Comparison of ENCODE assay signal across 1 cellular context in the genomic region with DNA sequence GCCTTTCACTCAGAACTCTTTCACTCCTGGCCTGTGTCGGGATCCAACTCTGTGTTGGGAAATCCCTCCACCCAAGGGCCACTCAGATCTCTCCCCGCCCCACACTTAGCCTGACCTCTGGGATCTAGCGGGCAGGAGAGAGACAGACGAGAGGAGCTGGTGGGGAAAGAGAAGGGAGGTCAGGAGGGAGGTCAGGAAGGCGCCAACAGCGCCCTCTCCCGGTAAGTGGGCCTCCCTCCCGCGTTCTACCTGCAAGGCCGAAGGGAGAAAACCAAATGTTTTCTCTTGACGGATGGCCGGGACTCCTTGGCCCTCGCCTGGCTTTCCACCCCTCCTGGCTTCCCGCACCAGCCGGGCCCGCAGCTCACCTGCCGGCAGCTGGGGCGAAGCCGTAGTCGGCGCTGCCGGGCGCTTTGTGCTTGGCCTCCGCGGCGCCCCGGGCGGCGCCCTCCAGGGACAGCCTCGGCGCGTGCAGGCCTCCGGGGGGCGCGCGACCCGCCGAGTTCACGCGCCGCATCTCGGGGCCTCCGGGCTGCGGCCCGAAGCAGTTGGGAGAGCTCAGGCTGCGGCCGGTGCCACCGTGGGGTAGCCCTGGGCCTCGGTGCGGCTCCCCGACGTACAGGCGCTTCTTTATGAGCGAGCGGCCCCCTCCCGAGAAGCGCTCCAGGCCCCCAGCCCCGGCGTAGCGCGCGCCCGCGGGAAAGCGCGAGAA.
TF ChIP-seq lines count a peak whose summit lies in the region.

No MANE protein-coding gene starts in this region.

TF ChIP-seq in HepG2, 621 proteins besides CTCF, POLR2A, EP300 and RAD21 (continued from another document and continues in another):
- TF ChIP-seq ZNF17 (CRISPR knock-in tag; IDR thresholded peaks at IDR 0.05) (no peak), REPIN1 (CRISPR knock-in tag; IDR thresholded peaks at IDR 0.05; ENCODE audit: borderline replicate concordance, low read depth) (no peak), IKZF1 (IDR thresholded peaks at IDR 0.05) (no peak), NKX3-1 (CRISPR knock-in tag; IDR thresholded peaks at IDR 0.05) (no peak), ZNF136 (CRISPR knock-in tag; IDR thresholded peaks at IDR 0.05; ENCODE audit: low read depth) (no peak), ZNF709 (CRISPR knock-in tag; IDR thresholded peaks at IDR 0.05) (no peak), CBX1 (IDR thresholded peaks at IDR 0.05; ENCODE audit: low read depth) (no peak), ZNF160 (CRISPR knock-in tag; IDR thresholded peaks at IDR 0.05) (no peak), GPBP1L1 (CRISPR knock-in tag; IDR thresholded peaks at IDR 0.05) (no peak), TRIM24 (CRISPR knock-in tag; IDR thresholded peaks at IDR 0.05) (no peak), FOSL2 (CRISPR knock-in tag; IDR thresholded peaks at IDR 0.05) (no peak), ZNF263 (CRISPR knock-in tag; IDR thresholded peaks at IDR 0.05) (no peak), MLX (CRISPR knock-in tag; IDR thresholded peaks at IDR 0.05) (no peak), ZNF841 (CRISPR knock-in tag; IDR thresholded peaks at IDR 0.05; ENCODE audit: borderline replicate concordance) (no peak), RELA (CRISPR knock-in tag; IDR thresholded peaks at IDR 0.05) (no peak), ZNF691 (CRISPR knock-in tag; IDR thresholded peaks at IDR 0.05; ENCODE audit: borderline replicate concordance, low read depth) (no peak; the same call in 1 of the 2 replicates), AGO1 (IDR thresholded peaks at IDR 0.05; ENCODE audit: low read depth, low read length, poor library complexity, severe bottlenecking) (no peak), ATF5 (CRISPR knock-in tag; IDR thresholded peaks at IDR 0.05; ENCODE audit: low read depth) (no peak), RBM22 (optimal IDR thresholded peaks at IDR 0.05; ENCODE audit: low read length) (no peak), ZFX (CRISPR knock-in tag; IDR thresholded peaks at IDR 0.05; ENCODE audit: low read depth) (peak; percentile 54; the same call in 1 of the 2 replicates), ZNF350 (CRISPR knock-in tag; IDR thresholded peaks at IDR 0.05; ENCODE audit: borderline replicate concordance, low read depth) (no peak), ZNF280D (CRISPR knock-in tag; IDR thresholded peaks at IDR 0.05) (no peak), ZKSCAN1 (IDR thresholded peaks at IDR 0.05; ENCODE audit: low read length) (no peak), ATF1 (CRISPR knock-in tag; IDR thresholded peaks at IDR 0.05) (no peak), HOXA3 (CRISPR knock-in tag; IDR thresholded peaks at IDR 0.05) (no peak), SOX6 (IDR thresholded peaks at IDR 0.05) (no peak), SOX6 (CRISPR knock-in tag; IDR thresholded peaks at IDR 0.05) (no peak), ZNF615 (CRISPR knock-in tag; IDR thresholded peaks at IDR 0.05; ENCODE audit: borderline replicate concordance) (no peak), SRSF1 (optimal IDR thresholded peaks at IDR 0.05; ENCODE audit: low read depth, low read length) (no peak), HNF4A (CRISPR knock-in tag; IDR thresholded peaks at IDR 0.05) (no peak), ATF2 (CRISPR knock-in tag; IDR thresholded peaks at IDR 0.05) (0 out of 2 replicates have a peak, but pooled peaks have one; percentile 19), KLF16 (CRISPR knock-in tag; IDR thresholded peaks at IDR 0.05) (no peak), CHD2 (IDR thresholded peaks at IDR 0.05; ENCODE audit: low read depth, low read length) (no peak), ZKSCAN5 (CRISPR knock-in tag; IDR thresholded peaks at IDR 0.05) (no peak), ATF7 (IDR thresholded peaks at IDR 0.05) (no peak), ATF7 (CRISPR knock-in tag; IDR thresholded peaks at IDR 0.05) (no peak), ZNF317 (CRISPR knock-in tag; IDR thresholded peaks at IDR 0.05) (no peak), POLR2G (IDR thresholded peaks at IDR 0.05; ENCODE audit: low read depth, low read length) (no peak), AGO2 (optimal IDR thresholded peaks at IDR 0.05; ENCODE audit: low read depth, low read length) (no peak), NR2F1 (CRISPR knock-in tag; IDR thresholded peaks at IDR 0.05) (peak; percentile 84 to 92; a peak in 3 of 4 replicates), XBP1 (CRISPR knock-in tag; IDR thresholded peaks at IDR 0.05) (no peak), ZNF616 (CRISPR knock-in tag; IDR thresholded peaks at IDR 0.05; ENCODE audit: low read depth) (no peak), TOE1 (CRISPR knock-in tag; IDR thresholded peaks at IDR 0.05) (no peak)
- TF ChIP-seq, protein P1, sequence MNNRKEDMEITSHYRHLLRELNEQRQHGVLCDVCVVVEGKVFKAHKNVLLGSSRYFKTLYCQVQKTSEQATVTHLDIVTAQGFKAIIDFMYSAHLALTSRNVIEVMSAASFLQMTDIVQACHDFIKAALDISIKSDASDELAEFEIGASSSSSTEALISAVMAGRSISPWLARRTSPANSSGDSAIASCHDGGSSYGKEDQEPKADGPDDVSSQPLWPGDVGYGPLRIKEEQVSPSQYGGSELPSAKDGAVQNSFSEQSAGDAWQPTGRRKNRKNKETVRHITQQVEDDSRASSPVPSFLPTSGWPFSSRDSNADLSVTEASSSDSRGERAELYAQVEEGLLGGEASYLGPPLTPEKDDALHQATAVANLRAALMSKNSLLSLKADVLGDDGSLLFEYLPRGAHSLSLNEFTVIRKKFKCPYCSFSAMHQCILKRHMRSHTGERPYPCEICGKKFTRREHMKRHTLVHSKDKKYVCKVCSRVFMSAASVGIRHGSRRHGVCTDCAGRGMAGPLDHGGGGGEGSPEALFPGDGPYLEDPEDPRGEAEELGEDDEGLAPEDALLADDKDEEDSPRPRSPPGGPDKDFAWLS (CRISPR knock-in tag; IDR thresholded peaks at IDR 0.05; ENCODE audit: borderline replicate concordance), result no peak
- TF ChIP-seq, protein P2, sequence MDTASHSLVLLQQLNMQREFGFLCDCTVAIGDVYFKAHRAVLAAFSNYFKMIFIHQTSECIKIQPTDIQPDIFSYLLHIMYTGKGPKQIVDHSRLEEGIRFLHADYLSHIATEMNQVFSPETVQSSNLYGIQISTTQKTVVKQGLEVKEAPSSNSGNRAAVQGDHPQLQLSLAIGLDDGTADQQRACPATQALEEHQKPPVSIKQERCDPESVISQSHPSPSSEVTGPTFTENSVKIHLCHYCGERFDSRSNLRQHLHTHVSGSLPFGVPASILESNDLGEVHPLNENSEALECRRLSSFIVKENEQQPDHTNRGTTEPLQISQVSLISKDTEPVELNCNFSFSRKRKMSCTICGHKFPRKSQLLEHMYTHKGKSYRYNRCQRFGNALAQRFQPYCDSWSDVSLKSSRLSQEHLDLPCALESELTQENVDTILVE (CRISPR knock-in tag; IDR thresholded peaks at IDR 0.05), result no peak
- TF ChIP-seq, protein P3, sequence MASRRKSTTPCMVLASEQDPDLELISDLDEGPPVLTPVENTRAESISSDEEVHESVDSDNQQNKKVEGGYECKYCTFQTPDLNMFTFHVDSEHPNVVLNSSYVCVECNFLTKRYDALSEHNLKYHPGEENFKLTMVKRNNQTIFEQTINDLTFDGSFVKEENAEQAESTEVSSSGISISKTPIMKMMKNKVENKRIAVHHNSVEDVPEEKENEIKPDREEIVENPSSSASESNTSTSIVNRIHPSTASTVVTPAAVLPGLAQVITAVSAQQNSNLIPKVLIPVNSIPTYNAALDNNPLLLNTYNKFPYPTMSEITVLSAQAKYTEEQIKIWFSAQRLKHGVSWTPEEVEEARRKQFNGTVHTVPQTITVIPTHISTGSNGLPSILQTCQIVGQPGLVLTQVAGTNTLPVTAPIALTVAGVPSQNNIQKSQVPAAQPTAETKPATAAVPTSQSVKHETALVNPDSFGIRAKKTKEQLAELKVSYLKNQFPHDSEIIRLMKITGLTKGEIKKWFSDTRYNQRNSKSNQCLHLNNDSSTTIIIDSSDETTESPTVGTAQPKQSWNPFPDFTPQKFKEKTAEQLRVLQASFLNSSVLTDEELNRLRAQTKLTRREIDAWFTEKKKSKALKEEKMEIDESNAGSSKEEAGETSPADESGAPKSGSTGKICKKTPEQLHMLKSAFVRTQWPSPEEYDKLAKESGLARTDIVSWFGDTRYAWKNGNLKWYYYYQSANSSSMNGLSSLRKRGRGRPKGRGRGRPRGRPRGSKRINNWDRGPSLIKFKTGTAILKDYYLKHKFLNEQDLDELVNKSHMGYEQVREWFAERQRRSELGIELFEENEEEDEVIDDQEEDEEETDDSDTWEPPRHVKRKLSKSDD (CRISPR knock-in tag; IDR thresholded peaks at IDR 0.05; ENCODE audit: low read depth), result no peak
- TF ChIP-seq, protein P4, sequence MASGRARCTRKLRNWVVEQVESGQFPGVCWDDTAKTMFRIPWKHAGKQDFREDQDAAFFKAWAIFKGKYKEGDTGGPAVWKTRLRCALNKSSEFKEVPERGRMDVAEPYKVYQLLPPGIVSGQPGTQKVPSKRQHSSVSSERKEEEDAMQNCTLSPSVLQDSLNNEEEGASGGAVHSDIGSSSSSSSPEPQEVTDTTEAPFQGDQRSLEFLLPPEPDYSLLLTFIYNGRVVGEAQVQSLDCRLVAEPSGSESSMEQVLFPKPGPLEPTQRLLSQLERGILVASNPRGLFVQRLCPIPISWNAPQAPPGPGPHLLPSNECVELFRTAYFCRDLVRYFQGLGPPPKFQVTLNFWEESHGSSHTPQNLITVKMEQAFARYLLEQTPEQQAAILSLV (CRISPR knock-in tag; IDR thresholded peaks at IDR 0.05; ENCODE audit: borderline replicate concordance), result no peak
- TF ChIP-seq, protein P5, sequence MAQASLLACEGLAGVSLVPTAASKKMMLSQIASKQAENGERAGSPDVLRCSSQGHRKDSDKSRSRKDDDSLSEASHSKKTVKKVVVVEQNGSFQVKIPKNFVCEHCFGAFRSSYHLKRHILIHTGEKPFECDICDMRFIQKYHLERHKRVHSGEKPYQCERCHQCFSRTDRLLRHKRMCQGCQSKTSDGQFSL (CRISPR knock-in tag; IDR thresholded peaks at IDR 0.05), result no peak
- TF ChIP-seq, protein P6, sequence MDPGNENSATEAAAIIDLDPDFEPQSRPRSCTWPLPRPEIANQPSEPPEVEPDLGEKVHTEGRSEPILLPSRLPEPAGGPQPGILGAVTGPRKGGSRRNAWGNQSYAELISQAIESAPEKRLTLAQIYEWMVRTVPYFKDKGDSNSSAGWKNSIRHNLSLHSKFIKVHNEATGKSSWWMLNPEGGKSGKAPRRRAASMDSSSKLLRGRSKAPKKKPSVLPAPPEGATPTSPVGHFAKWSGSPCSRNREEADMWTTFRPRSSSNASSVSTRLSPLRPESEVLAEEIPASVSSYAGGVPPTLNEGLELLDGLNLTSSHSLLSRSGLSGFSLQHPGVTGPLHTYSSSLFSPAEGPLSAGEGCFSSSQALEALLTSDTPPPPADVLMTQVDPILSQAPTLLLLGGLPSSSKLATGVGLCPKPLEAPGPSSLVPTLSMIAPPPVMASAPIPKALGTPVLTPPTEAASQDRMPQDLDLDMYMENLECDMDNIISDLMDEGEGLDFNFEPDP (CRISPR knock-in tag; conservative IDR thresholded peaks at IDR 0.05), result no peak
